Comparison of ENCODE assay signal across 31 cellular contexts in the genomic region with DNA sequence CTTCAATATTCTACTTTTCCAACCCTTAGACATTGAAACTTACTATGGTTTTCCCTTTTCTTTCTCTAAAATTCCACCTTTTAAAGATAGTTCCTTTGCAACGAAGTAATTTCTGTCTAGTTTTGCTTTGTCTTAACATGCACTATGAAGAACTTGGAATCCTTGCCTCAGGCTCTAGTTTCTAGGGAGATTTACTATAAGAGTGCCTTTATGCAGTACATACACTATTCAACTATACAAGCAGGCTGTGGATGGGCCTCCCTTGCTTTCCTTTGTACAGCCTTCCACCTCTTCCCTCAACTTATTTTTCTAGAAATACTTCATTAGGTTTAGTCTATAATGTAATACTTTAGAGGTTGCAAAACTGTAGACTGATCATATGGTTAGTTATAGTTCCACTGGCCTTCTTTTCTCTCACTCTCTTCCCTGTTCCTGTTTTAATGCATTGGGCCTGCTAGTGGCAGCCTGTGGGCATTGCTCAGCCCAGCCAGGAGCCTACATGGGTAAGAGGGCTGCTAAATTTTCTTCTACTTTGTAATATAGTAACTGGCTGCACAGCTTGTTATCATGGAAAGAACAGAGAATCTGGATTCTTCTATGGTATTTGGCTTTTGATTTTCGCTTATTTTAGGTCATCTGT.
"Had no signal": no experiment of that assay in that cellular context is flagged by ENCODE, and none has a peak within 500 bp of the region (broad histone marks: within the 10 kb centered on the region; RNA-seq: fewer than 3 reads in every experiment).

No MANE protein-coding gene starts in this region.

- H3K4me3 ChIP-seq: adrenal gland, body of pancreas, esophagus squamous epithelium, gastroesophageal sphincter, hepatocyte, psoas muscle, stomach, suprapubic skin, tibial nerve had no signal

- ATAC-seq: body of pancreas; effector memory CD8-positive, alpha-beta T cell; gastroesophageal sphincter; left colon; naive thymus-derived CD4-positive, alpha-beta T cell; psoas muscle; stimulated activated naive B cell treated with anti-CD40 and anti-IgM and Interleukin-4, amounts not matched to agents 10 μg/mL and 1 μg/mL and 100 μg/mL, for 72 hours had no signal

- DNase-seq: activated CD4-positive, alpha-beta T cell treated with anti-CD3 and anti-CD28 coated beads for 4 hours; activated CD4-positive, alpha-beta T cell treated with anti-CD3 and anti-CD28 coated beads, Interleukin-2, amount 50 U/mL, for 48 hours; activated CD8-positive, alpha-beta memory T cell treated with anti-CD3 and anti-CD28 coated beads, Interleukin-2, amount 50 U/mL, for 4 hours; activated effector memory CD4-positive, alpha-beta T cell treated with anti-CD3 and anti-CD28 coated beads, Interleukin-2, amount 50 U/mL, for 16 hours; activated naive CD4-positive, alpha-beta T cell treated with anti-CD3 and anti-CD28 coated beads for 36 hours; activated naive CD8-positive, alpha-beta T cell treated with anti-CD3 and anti-CD28 coated beads for 36 hours; activated T-cell treated with anti-CD3 and anti-CD28 coated beads, Interleukin-2, amount 50 U/mL, for 1 hour; adrenal gland; aorta; body of pancreas; caudate nucleus; cortex of kidney; effector memory CD8-positive, alpha-beta T cell; esophagus squamous epithelium; kidney; left colon; midbrain; naive thymus-derived CD4-positive, alpha-beta T cell; occipital lobe; psoas muscle; stimulated activated CD4-positive, alpha-beta T cell treated with anti-CD3 and anti-CD28 coated beads, Interleukin-15, amount 100 ng/mL, for 24 hours; stimulated activated CD4-positive, alpha-beta T cell treated with anti-CD3 and anti-CD28 coated beads, Interleukin-2, amount 100 ng/mL, for 24 hours; stimulated activated naive B cell treated with anti-CD40 and anti-IgM and Interleukin-4, amounts not matched to agents 10 μg/mL and 1 μg/mL and 100 μg/mL, for 72 hours; stomach; T-helper 1 cell had no signal

- H3K36me3 Mint-ChIP-seq: activated naive CD8-positive, alpha-beta T cell treated with anti-CD3 and anti-CD28 coated beads for 36 hours; stimulated activated naive B cell treated with anti-CD40 and anti-IgM and Interleukin-4, amounts not matched to agents 10 μg/mL and 1 μg/mL and 100 μg/mL, for 72 hours had no signal

- H3K4me1 Mint-ChIP-seq: activated naive CD8-positive, alpha-beta T cell treated with anti-CD3 and anti-CD28 coated beads for 36 hours; naive thymus-derived CD4-positive, alpha-beta T cell; stimulated activated naive B cell treated with anti-CD40 and anti-IgM and Interleukin-4, amounts not matched to agents 10 μg/mL and 1 μg/mL and 100 μg/mL, for 72 hours had no signal

- H3K27me3 Mint-ChIP-seq: effector memory CD8-positive, alpha-beta T cell; naive thymus-derived CD4-positive, alpha-beta T cell; stimulated activated naive B cell treated with anti-CD40 and anti-IgM and Interleukin-4, amounts not matched to agents 10 μg/mL and 1 μg/mL and 100 μg/mL, for 72 hours had no signal

- H3K4me3 Mint-ChIP-seq: activated naive CD4-positive, alpha-beta T cell treated with anti-CD3 and anti-CD28 coated beads for 36 hours; activated naive CD8-positive, alpha-beta T cell treated with anti-CD3 and anti-CD28 coated beads for 36 hours; activated T-helper 1 cell treated with anti-CD3 and anti-CD28 coated beads, Interleukin-12 subunit alpha, Interleukin-12 subunit beta, Interleukin-2, Interleukin-4 antibody, amounts not matched to agents 30 ng/mL and 10 ng/mL and 1 ng/mL, durations not matched to agents 14 hours and 24 hours and 36 hours; effector memory CD8-positive, alpha-beta T cell; naive thymus-derived CD4-positive, alpha-beta T cell; stimulated activated naive B cell treated with anti-CD40 and anti-IgM and Interleukin-4, amounts not matched to agents 10 μg/mL and 1 μg/mL and 100 μg/mL, for 72 hours; T-helper 2 cell treated with Interferon-gamma antibody and Interleukin-4, amounts not matched to agents 5 μg/mL and 100 μg/mL, for 36 hours had no signal

- H3K27ac Mint-ChIP-seq: activated naive CD4-positive, alpha-beta T cell treated with anti-CD3 and anti-CD28 coated beads for 36 hours; activated naive CD8-positive, alpha-beta T cell treated with anti-CD3 and anti-CD28 coated beads for 36 hours; activated T-helper 1 cell treated with anti-CD3 and anti-CD28 coated beads, Interleukin-12 subunit alpha, Interleukin-12 subunit beta, Interleukin-2, Interleukin-4 antibody, amounts not matched to agents 30 ng/mL and 10 ng/mL and 1 ng/mL, durations not matched to agents 14 hours and 24 hours and 36 hours; effector memory CD8-positive, alpha-beta T cell; naive thymus-derived CD4-positive, alpha-beta T cell; stimulated activated naive B cell treated with anti-CD40 and anti-IgM and Interleukin-4, amounts not matched to agents 10 μg/mL and 1 μg/mL and 100 μg/mL, for 72 hours; T-helper 2 cell treated with Interferon-gamma antibody and Interleukin-4, amounts not matched to agents 5 μg/mL and 100 μg/mL, for 36 hours had no signal
